ENCODE assay signal across 24 cellular contexts in the genomic region with DNA sequence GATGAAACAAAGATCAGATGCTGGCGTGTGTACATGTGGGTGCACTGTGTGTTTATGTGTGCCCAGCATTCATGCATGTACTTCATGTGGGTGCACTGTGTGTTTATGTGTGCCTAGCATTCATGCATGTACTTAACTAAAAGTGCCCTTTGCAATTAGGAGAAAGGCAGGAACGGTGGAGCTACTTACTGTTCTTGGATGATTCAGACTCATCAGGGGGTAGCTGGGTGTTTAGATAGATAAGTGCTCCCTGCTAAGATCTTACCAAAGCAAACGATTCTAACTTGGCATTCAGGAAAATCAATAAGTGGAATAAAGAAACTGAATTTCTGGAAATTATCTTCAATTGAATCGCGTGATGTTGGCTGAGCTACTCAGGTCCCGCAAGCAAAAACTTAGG. TPM values are rescaled to one million over a fixed set of nuclear protein-coding genes. Genes with fewer than 3 reads are reported as not detected.
"Had no signal": no experiment of that assay in that cellular context is flagged by ENCODE, and none has a peak within 500 bp of the region (broad histone marks: within the 10 kb centered on the region; RNA-seq: fewer than 3 reads in every experiment).

No MANE protein-coding gene starts in this region.

- H3K27me3 ChIP-seq: SJSA1 had no signal

- H3K4me3 ChIP-seq: SJSA1, SK-N-MC had no signal

- ATAC-seq: T-cell had no signal

- H3K27ac ChIP-seq: SJSA1, SK-N-MC had no signal

- H3K9me3 ChIP-seq: SJSA1 had no signal

- H3K4me1 ChIP-seq: SJSA1 had no signal

- H3K36me3 ChIP-seq: SJSA1 had no signal

- DNase-seq: KBM-7, NCI-H1092, NCI-H1105 treated with DMSO at 0.1 percent for 48 hours, NCI-H1417 treated with DMSO at 0.1 percent for 48 hours, NCI-H146, NCI-H1694 treated with DMSO at 0.1 percent for 48 hours, NCI-H1930, NCI-H2081, NCI-H2107, NCI-H2227 treated with DMSO at 0.1 percent for 48 hours, NCI-H524, NCI-H526 treated with DMSO at 0.1 percent for 48 hours, NCI-H774, Right ventricle myocardium superior, RPMI8226, SIG-M5, SW 1271, T-cell had no signal

RNA-seq across cellular contexts. Expression of a gene that starts 8.6 kb away (rescaled TPM):
- total RNA-seq: HT-29, MCF 10A, NCI-H460, Right ventricle myocardium superior, SJSA1, T-cell had no signal

RNA-seq across cellular contexts. Expression of a gene that starts 39.7 kb away (rescaled TPM):
- total RNA-seq: HT-29, LHCN-M2, MCF 10A, NCI-H460, Right ventricle myocardium superior, SJSA1, T-cell had no signal
